Comparison of ENCODE assay signal across 2 cellular contexts in the genomic region with DNA sequence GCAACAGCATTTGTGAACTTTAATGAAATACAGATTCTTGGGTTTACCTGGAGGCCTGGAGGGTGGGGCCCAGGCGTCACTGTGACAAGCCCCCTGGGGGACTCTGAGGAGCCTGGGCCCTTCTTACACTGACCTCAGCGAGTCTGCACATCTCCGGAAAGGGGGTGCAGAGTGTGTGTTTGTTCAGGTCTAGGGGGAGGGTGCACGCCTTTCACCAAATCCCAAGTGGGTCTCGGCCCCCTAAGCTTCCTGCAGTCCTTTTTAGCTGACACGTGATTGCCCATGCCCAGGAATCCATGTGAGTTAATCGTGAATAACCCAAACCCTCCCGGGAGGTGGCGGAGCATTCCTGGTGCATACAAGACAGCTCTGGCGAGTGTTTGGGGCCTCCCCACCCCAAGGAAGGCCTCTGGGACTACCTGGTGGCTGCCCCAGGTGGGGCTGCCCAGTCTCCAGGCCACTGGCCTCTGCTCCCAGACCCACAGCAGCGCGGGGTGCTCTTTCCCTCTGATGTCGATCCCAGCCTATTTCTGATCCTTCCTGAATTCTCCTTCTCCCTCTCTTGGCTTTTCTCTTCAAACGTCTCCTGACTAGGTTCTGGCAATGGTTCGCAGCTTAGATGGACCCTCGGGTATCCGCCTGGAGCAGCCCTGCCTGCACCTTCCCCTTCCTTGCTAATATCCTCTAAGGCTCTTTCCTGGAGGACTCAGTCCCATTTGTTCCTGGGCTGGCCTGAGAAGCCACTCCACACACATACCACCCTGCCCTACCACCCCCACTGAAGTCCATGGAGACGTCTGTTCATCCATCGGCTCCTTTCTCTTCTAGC.
TF ChIP-seq lines count a peak whose summit lies in the region.

No MANE protein-coding gene starts in this region.

TF ChIP-seq in HepG2, 621 proteins besides CTCF, POLR2A, EP300 and RAD21:
- TF ChIP-seq ZNF432 (CRISPR knock-in tag; IDR thresholded peaks at IDR 0.05; ENCODE audit: borderline replicate concordance), result no peak
- TF ChIP-seq MAFK (conservative IDR thresholded peaks at IDR 0.05 in 1 of 2, IDR thresholded peaks at IDR 0.05 in 1 of 2; ENCODE audit: low read length in 2 of 2), result peak in 1 of 2 experiments; percentile 22; a peak in 1 of 4 replicates
- TF ChIP-seq AGO2 (optimal IDR thresholded peaks at IDR 0.05; ENCODE audit: low read depth, low read length), result peak; percentile 19
- no peak for TF ChIP-seq PHF20 (CRISPR knock-in tag; IDR thresholded peaks at IDR 0.05)
TF ChIP-seq in HepG2: peak in this region for 2.

TF ChIP-seq in WTC11, 78 proteins besides CTCF, POLR2A, EP300 and RAD21:
- TF ChIP-seq GRHL2 (CRISPR knock-in tag; IDR thresholded peaks at IDR 0.05; ENCODE audit: insufficient replicate concordance, severe bottlenecking) (no peak), PRDM15 (CRISPR knock-in tag; IDR thresholded peaks at IDR 0.05) (no peak), ZNF263 (CRISPR knock-in tag; IDR thresholded peaks at IDR 0.05; ENCODE audit: low read depth) (no peak), MAX (CRISPR knock-in tag; IDR thresholded peaks at IDR 0.05) (no peak), ATF6 (CRISPR knock-in tag; IDR thresholded peaks at IDR 0.05) (no peak), CREM (CRISPR knock-in tag; IDR thresholded peaks at IDR 0.05) (no peak), ZNF317 (CRISPR knock-in tag; IDR thresholded peaks at IDR 0.05; ENCODE audit: borderline replicate concordance, low read depth) (no peak)
- TF ChIP-seq, protein P1, sequence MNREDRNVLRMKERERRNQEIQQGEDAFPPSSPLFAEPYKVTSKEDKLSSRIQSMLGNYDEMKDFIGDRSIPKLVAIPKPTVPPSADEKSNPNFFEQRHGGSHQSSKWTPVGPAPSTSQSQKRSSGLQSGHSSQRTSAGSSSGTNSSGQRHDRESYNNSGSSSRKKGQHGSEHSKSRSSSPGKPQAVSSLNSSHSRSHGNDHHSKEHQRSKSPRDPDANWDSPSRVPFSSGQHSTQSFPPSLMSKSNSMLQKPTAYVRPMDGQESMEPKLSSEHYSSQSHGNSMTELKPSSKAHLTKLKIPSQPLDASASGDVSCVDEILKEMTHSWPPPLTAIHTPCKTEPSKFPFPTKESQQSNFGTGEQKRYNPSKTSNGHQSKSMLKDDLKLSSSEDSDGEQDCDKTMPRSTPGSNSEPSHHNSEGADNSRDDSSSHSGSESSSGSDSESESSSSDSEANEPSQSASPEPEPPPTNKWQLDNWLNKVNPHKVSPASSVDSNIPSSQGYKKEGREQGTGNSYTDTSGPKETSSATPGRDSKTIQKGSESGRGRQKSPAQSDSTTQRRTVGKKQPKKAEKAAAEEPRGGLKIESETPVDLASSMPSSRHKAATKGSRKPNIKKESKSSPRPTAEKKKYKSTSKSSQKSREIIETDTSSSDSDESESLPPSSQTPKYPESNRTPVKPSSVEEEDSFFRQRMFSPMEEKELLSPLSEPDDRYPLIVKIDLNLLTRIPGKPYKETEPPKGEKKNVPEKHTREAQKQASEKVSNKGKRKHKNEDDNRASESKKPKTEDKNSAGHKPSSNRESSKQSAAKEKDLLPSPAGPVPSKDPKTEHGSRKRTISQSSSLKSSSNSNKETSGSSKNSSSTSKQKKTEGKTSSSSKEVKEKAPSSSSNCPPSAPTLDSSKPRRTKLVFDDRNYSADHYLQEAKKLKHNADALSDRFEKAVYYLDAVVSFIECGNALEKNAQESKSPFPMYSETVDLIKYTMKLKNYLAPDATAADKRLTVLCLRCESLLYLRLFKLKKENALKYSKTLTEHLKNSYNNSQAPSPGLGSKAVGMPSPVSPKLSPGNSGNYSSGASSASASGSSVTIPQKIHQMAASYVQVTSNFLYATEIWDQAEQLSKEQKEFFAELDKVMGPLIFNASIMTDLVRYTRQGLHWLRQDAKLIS (CRISPR knock-in tag; IDR thresholded peaks at IDR 0.05; ENCODE audit: borderline replicate concordance), result no peak
- TF ChIP-seq, protein P2, sequence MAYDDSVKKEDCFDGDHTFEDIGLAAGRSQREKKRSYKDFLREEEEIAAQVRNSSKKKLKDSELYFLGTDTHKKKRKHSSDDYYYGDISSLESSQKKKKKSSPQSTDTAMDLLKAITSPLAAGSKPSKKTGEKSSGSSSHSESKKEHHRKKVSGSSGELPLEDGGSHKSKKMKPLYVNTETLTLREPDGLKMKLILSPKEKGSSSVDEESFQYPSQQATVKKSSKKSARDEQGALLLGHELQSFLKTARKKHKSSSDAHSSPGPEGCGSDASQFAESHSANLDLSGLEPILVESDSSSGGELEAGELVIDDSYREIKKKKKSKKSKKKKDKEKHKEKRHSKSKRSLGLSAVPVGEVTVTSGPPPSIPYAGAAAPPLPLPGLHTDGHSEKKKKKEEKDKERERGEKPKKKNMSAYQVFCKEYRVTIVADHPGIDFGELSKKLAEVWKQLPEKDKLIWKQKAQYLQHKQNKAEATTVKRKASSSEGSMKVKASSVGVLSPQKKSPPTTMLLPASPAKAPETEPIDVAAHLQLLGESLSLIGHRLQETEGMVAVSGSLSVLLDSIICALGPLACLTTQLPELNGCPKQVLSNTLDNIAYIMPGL (CRISPR knock-in tag; IDR thresholded peaks at IDR 0.05), result no peak
